In the genomic region with DNA sequence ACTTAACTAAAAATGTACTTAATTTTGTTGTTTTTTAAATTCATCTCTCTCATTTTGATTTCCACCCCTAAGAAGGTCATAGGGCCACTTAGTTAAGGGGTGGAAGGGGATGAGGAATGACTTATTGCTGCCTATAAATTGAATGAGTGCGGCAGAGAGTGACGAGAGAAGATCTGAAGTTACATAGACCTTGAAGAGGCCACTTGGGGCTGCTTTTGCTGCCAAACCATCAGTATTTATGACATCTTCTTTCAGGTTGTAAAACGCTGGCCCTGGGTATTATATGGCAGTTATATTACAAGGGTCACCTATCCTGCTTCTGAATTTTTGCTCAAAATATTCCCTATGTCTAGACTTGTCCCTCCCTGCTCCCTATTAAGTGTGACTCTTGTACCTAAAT, we compare ENCODE assay signal across 29 cellular contexts.
"Had no signal": no experiment of that assay in that cellular context is flagged by ENCODE, and none has a peak within 500 bp of the region (broad histone marks: within the 10 kb centered on the region; RNA-seq: fewer than 3 reads in every experiment).

No MANE protein-coding gene starts in this region.

- H3K36me3 Mint-ChIP-seq: activated naive CD8-positive, alpha-beta T cell had no signal

- H3K9me3 Mint-ChIP-seq: activated B cell treated with CpG ODN at 0.5 μM for 24 hours; activated CD8-positive, alpha-beta T cell treated with anti-CD3 and anti-CD28 coated beads for 36 hours; dendritic cell treated with granulocyte-macrophage colony-stimulating factor and Interleukin-4, amounts not matched to agents 40 ng/mL and 50 ng/mL, for 4 days; endodermal cell; T-helper 2 cell treated with Interferon-gamma antibody and Interleukin-4, amounts not matched to agents 5 μg/mL and 100 μg/mL, for 36 hours had no signal

- H3K4me3 Mint-ChIP-seq: activated B cell treated with CpG ODN at 0.5 μM for 24 hours; activated CD8-positive, alpha-beta T cell treated with anti-CD3 and anti-CD28 coated beads for 36 hours; activated naive CD8-positive, alpha-beta T cell; activated T-cell treated with anti-CD3 and anti-CD28 coated beads, Interleukin-2, amount 50 U/mL, for 4 hours; activated T-helper 17 cell treated with anti-CD3 and anti-CD28 coated beads, Interleukin-2, amount 50 U/mL, for 72 hours; central memory CD8-positive, alpha-beta T cell; dendritic cell treated with granulocyte-macrophage colony-stimulating factor and Interleukin-4, amounts not matched to agents 40 ng/mL and 50 ng/mL, for 4 days; endodermal cell; T-helper 17 cell; T-helper 2 cell treated with Interferon-gamma antibody and Interleukin-4, amounts not matched to agents 5 μg/mL and 100 μg/mL, for 36 hours had no signal

- H3K27me3 Mint-ChIP-seq: activated B cell treated with CpG ODN at 0.5 μM for 24 hours; activated CD8-positive, alpha-beta T cell treated with anti-CD3 and anti-CD28 coated beads for 36 hours; activated naive CD8-positive, alpha-beta T cell; activated T-helper 17 cell treated with anti-CD3 and anti-CD28 coated beads, Interleukin-2, amount 50 U/mL, for 72 hours; central memory CD8-positive, alpha-beta T cell; dendritic cell treated with granulocyte-macrophage colony-stimulating factor and Interleukin-4, amounts not matched to agents 40 ng/mL and 50 ng/mL, for 4 days; T-helper 17 cell had no signal

- DNase-seq: activated B cell treated with CpG ODN at 0.5 μM for 24 hours; activated CD4-positive, alpha-beta T cell treated with anti-CD3 and anti-CD28 coated beads for 48 hours; activated CD4-positive, alpha-beta T cell treated with anti-CD3 and anti-CD28 coated beads, Interleukin-2, amount 50 U/mL, for 1 hour; activated CD4-positive, alpha-beta T cell treated with anti-CD3 and anti-CD28 coated beads, Interleukin-2, amount 50 U/mL, for 48 hours; activated CD8-positive, alpha-beta memory T cell treated with anti-CD3 and anti-CD28 coated beads for 24 hours; activated CD8-positive, alpha-beta T cell treated with anti-CD3 and anti-CD28 coated beads for 36 hours; activated effector memory CD4-positive, alpha-beta T cell treated with Interleukin-2 at 50 U/mL for 16 hours; activated gamma-delta T cell treated with Interleukin-2 at 50 U/mL for 16 hours; activated naive CD4-positive, alpha-beta T cell treated with anti-CD3 and anti-CD28 coated beads, Interleukin-2, amount 50 U/mL, for 16 hours; activated naive CD4-positive, alpha-beta T cell treated with Interleukin-2 at 50 U/mL for 16 hours; activated T-cell treated with anti-CD3 and anti-CD28 coated beads, Interleukin-2, amount 50 U/mL, for 4 hours; amniotic stem cell; anterior cingulate cortex; brain microvascular endothelial cell; dorsolateral prefrontal cortex; effector memory CD4-positive, alpha-beta T cell; endodermal cell; foreskin fibroblast; head of caudate nucleus; T-helper 17 cell; T1000; WERI-Rb-1 had no signal

- H3K27ac Mint-ChIP-seq: activated B cell treated with CpG ODN at 0.5 μM for 24 hours; activated CD8-positive, alpha-beta T cell treated with anti-CD3 and anti-CD28 coated beads for 36 hours; activated naive CD8-positive, alpha-beta T cell; activated T-helper 17 cell treated with anti-CD3 and anti-CD28 coated beads, Interleukin-2, amount 50 U/mL, for 72 hours; dendritic cell treated with granulocyte-macrophage colony-stimulating factor and Interleukin-4, amounts not matched to agents 40 ng/mL and 50 ng/mL, for 4 days; endodermal cell; T-helper 17 cell; T-helper 2 cell treated with Interferon-gamma antibody and Interleukin-4, amounts not matched to agents 5 μg/mL and 100 μg/mL, for 36 hours had no signal

- H3K4me1 Mint-ChIP-seq: activated B cell treated with CpG ODN at 0.5 μM for 24 hours; activated T-helper 17 cell treated with anti-CD3 and anti-CD28 coated beads, Interleukin-2, amount 50 U/mL, for 72 hours; central memory CD8-positive, alpha-beta T cell; T-helper 17 cell had no signal

- ATAC-seq: activated CD4-positive, CD25-positive, alpha-beta regulatory T cell treated with anti-CD3 and anti-CD28 coated beads, Interleukin-2, amount 50 U/mL, for 24 hours; activated CD8-positive, alpha-beta T cell treated with anti-CD3 and anti-CD28 coated beads for 36 hours; activated T-cell treated with anti-CD3 and anti-CD28 coated beads, Interleukin-2, amount 50 U/mL, for 4 hours; activated T-helper 17 cell treated with anti-CD3 and anti-CD28 coated beads, Interleukin-2, amount 50 U/mL, for 72 hours; esophagus mucosa; T-helper 17 cell had no signal
